21 cellular contexts compared by ENCODE assay signal in genomic region chr7:107007004-107007891, GRCh38. TPM values are rescaled to one million over a fixed set of nuclear protein-coding genes. Genes with fewer than 3 reads are reported as not detected.
A peak's percentile ranks its signal among the peaks of the same experiment; 100 is the strongest.
DNase-seq lines count a peak whose midpoint lies in the region; ATAC-seq, FAIRE-seq and TF ChIP-seq lines count a peak whose summit lies in the region.
"Had no signal": no experiment of that assay in that cellular context is flagged by ENCODE, and none has a peak within 500 bp of the region (broad histone marks: within the 10 kb centered on the region; RNA-seq: fewer than 3 reads in every experiment).

No MANE protein-coding gene starts in this region.

- H2AFZ ChIP-seq in H1 (ENCODE audit: low read length) = 0 out of 2 replicates have a peak overlapping the region, but pooled peaks have one; percentile 10

- peak; percentile 96 for ATAC-seq in Right ventricle myocardium inferior
- ATAC-seq: activated T-cell treated with anti-CD3 and anti-CD28 coated beads, Interleukin-2, amount 50 U/mL, for 72 hours; stimulated activated naive CD8-positive, alpha-beta T cell treated with anti-CD3 and anti-CD28 coated beads, Interleukin-15, Interleukin-2, amounts not matched to agents 100 U/mL and 50 U/mL, for 24 hours had no signal

- no peak overlapping the region for H3K14ac ChIP-seq in H1 (ENCODE audit: insufficient read length)

- H2BK15ac ChIP-seq in H1 (ENCODE audit: low read length) = no peak overlapping the region

- POLR2A ChIA-PET in H1 (lab: Charles Lee; ENCODE audit: partially characterized antibody) = interaction anchor here (1.8 kb wide), 1 partner anchor 10 kb away, joined by 6 read pairs; no protein-coding TSS in a partner anchor

- H3K23ac ChIP-seq in H1 (ENCODE audit: insufficient read length) = no peak overlapping the region

- no peak for FAIRE-seq in H1 (lab: Jason Lieb, UNC)
- FAIRE-seq: A204.1 had no signal

- H3K4me3 ChIP-seq in H1 (ENCODE audit: extremely low read depth in 1 of 4, insufficient read depth in 2 of 4, low read depth in 3 of 4, low read length in 4 of 4) = no peak overlapping the region
- H3K4me3 ChIP-seq: lung, tibial artery had no signal

- no peak overlapping the region for H4K8ac ChIP-seq in H1 (ENCODE audit: extremely low read depth, insufficient read depth, low read length)

- H3K18ac ChIP-seq in H1 (ENCODE audit: extremely low read depth, low read length) = no peak overlapping the region

- DNase-seq in Right ventricle myocardium inferior (ENCODE audit: missing footprints) (no peak), cardiac septum (ENCODE audit: low spot score) (no peak), H1 (ENCODE audit: low read depth in 1 of 2, low spot score in 2 of 2) (no peak), islet precursor cell (peak; percentile 57), HuH-7.5 (ENCODE audit: low spot score) (no peak), DMS 273 (lab: John Stamatoyannopoulos, UW; ENCODE audit: unreplicated experiment) (no peak), middle frontal gyrus (ENCODE audit: extremely low spot score, low spot score) (no peak), AG20443 (ENCODE audit: low spot score) (no peak)
- DNase-seq: activated naive CD4-positive, alpha-beta T cell treated with anti-CD3 and anti-CD28 coated beads for 36 hours; activated T-cell treated with anti-CD3 and anti-CD28 coated beads, Interleukin-2, amount 50 U/mL, for 72 hours; central memory CD4-positive, alpha-beta T cell; immature natural killer cell; NCI-H524; occipital lobe; stimulated activated CD4-positive, alpha-beta T cell treated with anti-CD3 and anti-CD28 coated beads, Interleukin-4, amount 100 ng/mL, for 24 hours; stimulated activated naive CD8-positive, alpha-beta T cell treated with anti-CD3 and anti-CD28 coated beads, Interleukin-15, Interleukin-2, amounts not matched to agents 100 U/mL and 50 U/mL, for 24 hours; T-helper 9 cell; tibial artery had no signal

- H3K9me3 ChIP-seq in H1 (ENCODE audit: insufficient read depth in 2 of 2, low read depth in 1 of 2, low read length in 1 of 2) = no peaks in the 10 kb centered on the region
- H3K9me3 ChIP-seq: tibial artery had no signal

- H3K27ac ChIP-seq in H1 (ENCODE audit: low read depth, low read length) = no peak overlapping the region
- H3K27ac ChIP-seq: RWPE1, tibial artery had no signal

- no peak overlapping the region for H2AK5ac ChIP-seq in H1 (ENCODE audit: low read depth, low read length)

- H2BK20ac ChIP-seq in H1 (ENCODE audit: low read length) = no peak overlapping the region

- H3K4me2 ChIP-seq in H1 (ENCODE audit: insufficient read depth in 1 of 2, low read depth in 2 of 2, low read length in 2 of 2) = no peak overlapping the region

- H3K23me2 ChIP-seq in H1 (ENCODE audit: low read depth, low read length) = no peaks in the 10 kb centered on the region

- no peak overlapping the region for H2BK120ac ChIP-seq in H1 (replicated peaks; ENCODE audit: low read depth, low read length)

- no peak overlapping the region for H3K4ac ChIP-seq in H1 (replicated peaks; ENCODE audit: insufficient read length, low read depth, low read length)

- no peak for TF ChIP-seq POLR2A in H1 (IDR thresholded peaks at IDR 0.05; ENCODE audit: control extremely low read depth in 1 of 2, low read depth in 2 of 2, low read length in 2 of 2)

- no peak overlapping the region for H4K91ac ChIP-seq in H1 (replicated peaks; ENCODE audit: insufficient read length, low read length)

- no peak overlapping the region for H2BK12ac ChIP-seq in H1 (ENCODE audit: low read depth, low read length)

- TF ChIP-seq EP300 in H1 (IDR thresholded peaks at IDR 0.05; ENCODE audit: borderline replicate concordance in 1 of 2, low read depth in 2 of 2, low read length in 2 of 2) = no peak

- CTCF ChIA-PET in H1 (lab: Charles Lee; ENCODE audit: partially characterized antibody) = interaction anchor here (1.4 to 2.5 kb wide), 3 partner anchors 41 to 124 kb away, joined by 5 to 10 read pairs (median 7); no protein-coding TSS in a partner anchor

- no peaks in the 10 kb centered on the region for H3K36me3 ChIP-seq in H1 (ENCODE audit: control insufficient read depth in 2 of 4, insufficient read depth in 4 of 4, low read length in 3 of 4)
- H3K36me3 ChIP-seq: tibial artery had no signal

- H3K4me1 ChIP-seq in H1 (replicated peaks in 1 of 4; ENCODE audit: control insufficient read depth in 3 of 4, insufficient read depth in 4 of 4, low read length in 3 of 4) = no peaks in the 10 kb centered on the region
- H3K4me1 ChIP-seq: tibial artery had no signal

- no peaks in the 10 kb centered on the region for H3K27me3 ChIP-seq in H1 (replicated peaks in 1 of 4; ENCODE audit: control insufficient read depth in 3 of 4, extremely low read depth in 1 of 4, insufficient read depth in 3 of 4, low read length in 3 of 4)
- H3K27me3 ChIP-seq: tibial artery had no signal

- no peak overlapping the region for H2BK5ac ChIP-seq in H1 (ENCODE audit: low read depth, low read length)

- TF ChIP-seq CTCF in H1 (IDR thresholded peaks at IDR 0.05; ENCODE audit: control extremely low read depth in 1 of 3, insufficient read depth in 1 of 3, low read depth in 1 of 3, low read length in 3 of 3) = no peak

- H4K5ac ChIP-seq in H1 (ENCODE audit: insufficient read length, low read depth, low read length) = no peak overlapping the region

- H3K9ac ChIP-seq in H1 (replicated peaks in 1 of 4; ENCODE audit: extremely low read depth in 1 of 4, low read depth in 3 of 4, low read length in 3 of 4) = no peak overlapping the region

- 95% methylated on average over 6 of the region's 6 CpGs; no CpG with 5 or more reads in 1 of the 2 experiments for WGBS in H1 (ENCODE audit: extremely low coverage in 1 of 2, insufficient coverage in 1 of 2, insufficient read length in 1 of 2, insufficient replicate concordance in 2 of 2, low coverage in 1 of 2, low lambda C conversion rate in 2 of 2, missing lambda C conversion rate in 1 of 2), 2 experiments

- H3K79me2 ChIP-seq in H1 (ENCODE audit: control insufficient read depth in 1 of 2, insufficient read depth in 2 of 2, low read length in 2 of 2) = no peaks in the 10 kb centered on the region

- H3K56ac ChIP-seq in H1 (replicated peaks; ENCODE audit: insufficient read length, low read depth, low read length) = no peak overlapping the region

- H3K79me1 ChIP-seq in H1 (ENCODE audit: low read depth, low read length) = no peaks in the 10 kb centered on the region

- no peak for TF ChIP-seq RAD21 in H1 (IDR thresholded peaks at IDR 0.05 in 1 of 2, conservative IDR thresholded peaks at IDR 0.05 in 1 of 2; ENCODE audit: low read depth in 2 of 2, low read length in 2 of 2)

- no peaks in the 10 kb centered on the region for H4K20me1 ChIP-seq in H1 (replicated peaks in 1 of 2; ENCODE audit: control insufficient read depth in 1 of 2, insufficient read depth in 2 of 2, low read length in 2 of 2)

- intact Hi-C loops in Right ventricle myocardium inferior (cut with DNase I) = no loop called here
- intact Hi-C loops in cardiac septum (cut with DNase I) = no loop called here

TF ChIP-seq in H1, 55 proteins besides CTCF, POLR2A, EP300 and RAD21:
- TF ChIP-seq RFX5 (IDR thresholded peaks at IDR 0.05; ENCODE audit: borderline replicate concordance, low read depth, low read length) = no peak
- no peak for TF ChIP-seq RXRA (IDR thresholded peaks at IDR 0.05; ENCODE audit: insufficient read depth, low read depth, low read length)
- TF ChIP-seq POU5F1 (IDR thresholded peaks at IDR 0.05; ENCODE audit: low read depth, low read length) = no peak
- no peak for TF ChIP-seq HDAC6 (IDR thresholded peaks at IDR 0.05; ENCODE audit: low read depth, low read length)
- TF ChIP-seq E2F6 (IDR thresholded peaks at IDR 0.05) = no peak
- TF ChIP-seq SP4 (IDR thresholded peaks at IDR 0.05; ENCODE audit: low read length) = no peak

RNA-seq across cellular contexts. Expression of gene PRKAR2B, which starts 37.3 kb away (rescaled TPM):
- total RNA-seq in Right ventricle myocardium inferior (23.2 TPM), cardiac septum (37.7 TPM)
- total RNA-seq in H1 (2021; fragmentation: NEBNext Ultra II Directional; extraction: Animal tissue kit (Norgen Biotek cat#: 25700)) = 35.1 and 37.0 TPM in 2 replicates
- 6.4 and 10.4 TPM in 2 replicates for polyA plus RNA-seq in H1 (2011; rRNA removed)
- polyA plus RNA-seq in H1 (2011; cell fraction: cytosol; rRNA removed) = 15.2 TPM
- 4.4 TPM for polyA plus RNA-seq in H1 (2011; cell fraction: nucleus; rRNA removed)
- 11.0 to 25.9 TPM (median 14.0 TPM) in 4 replicates for polyA plus RNA-seq in H1 (2012, experiment 1 of 2)
- 3.2 TPM for polyA plus RNA-seq in H1 (2012, experiment 2 of 2)
- polyA plus RNA-seq in H1 (2013, experiment 1 of 2) = 19.4 TPM
- polyA plus RNA-seq in H1 (2013, experiment 2 of 2) = 19.3 TPM
- polyA minus RNA-seq in H1 (2011; rRNA and poly(A)+ RNA removed) = 9.6 and 10.1 TPM in 2 replicates
- polyA minus RNA-seq in H1 (2011; cell fraction: cytosol; rRNA and poly(A)+ RNA removed) = 15.2 TPM
- 11.1 TPM for polyA minus RNA-seq in H1 (2011; cell fraction: nucleus; rRNA and poly(A)+ RNA removed)
